Comparison of ENCODE assay signal across 19 cellular contexts in the genomic region with DNA sequence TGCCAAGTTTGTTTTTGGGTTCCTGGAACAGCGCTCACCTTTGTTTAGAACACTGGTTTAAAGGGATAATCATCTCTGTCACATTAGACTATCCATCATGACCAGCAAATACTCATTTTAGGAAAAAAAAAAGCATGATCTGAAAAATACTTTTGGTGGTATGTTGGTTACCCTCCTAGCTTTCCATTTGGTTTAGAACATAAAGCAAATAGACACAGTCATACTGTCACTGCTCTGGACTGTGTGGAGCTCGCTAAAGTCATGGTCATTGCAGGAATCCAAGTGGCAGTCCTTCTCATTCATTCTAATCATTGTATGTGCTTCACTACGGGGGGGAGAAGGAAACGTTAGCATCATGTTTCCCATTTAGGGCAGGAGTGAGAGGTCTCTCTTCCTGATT.
DNase-seq lines count a peak whose midpoint lies in the region; ATAC-seq and TF ChIP-seq lines count a peak whose summit lies in the region.
"Had no signal": no experiment of that assay in that cellular context is flagged by ENCODE, and none has a peak within 500 bp of the region (broad histone marks: within the 10 kb centered on the region; RNA-seq: fewer than 3 reads in every experiment).

No MANE protein-coding gene starts in this region.

- peak overlapping the region; percentile 64; the same call in 1 of the 2 replicates for H3K4me2 ChIP-seq in IMR-90 (ENCODE audit: low read depth, low read length)
- H3K4me2 ChIP-seq: GM23338, KMS-11 had no signal

- TF ChIP-seq RAD21 in IMR-90 (IDR thresholded peaks at IDR 0.05; ENCODE audit: low read length): no peak

- BruUV-seq in IMR-90 (replicated peaks; lab: Mats Ljungman, UMichigan): no TSS peak

- H3K27ac Mint-ChIP-seq in CD4-positive, CD25-positive, alpha-beta regulatory T cell: peak overlapping the region in 2 of 3 donors; percentile 15 to 62
- no peak overlapping the region for H3K27ac Mint-ChIP-seq in stimulated activated effector memory CD8-positive, alpha-beta T cell treated with anti-CD3 and anti-CD28 coated beads, Interleukin-12 subunit alpha, Interleukin-12 subunit beta, amount 100 ng/mL, for 72 hours
- H3K27ac Mint-ChIP-seq: CD8-positive, alpha-beta T cell; GM23338 had no signal

- POLR2A ChIA-PET in IMR-90 (lab: Charles Lee; ENCODE audit: unreplicated experiment): no interaction called here

- ATAC-seq in CD4-positive, CD25-positive, alpha-beta regulatory T cell (ENCODE audit: low read depth in 2 of 2): no peak
- ATAC-seq in IMR-90 (ENCODE audit: low read depth) (peak; percentile 27), GM19035 (IDR thresholded peaks at IDR 0.05; ENCODE audit: unreplicated experiment) (no peak), GM21528 (IDR thresholded peaks at IDR 0.05; ENCODE audit: low FRiP score, unreplicated experiment) (no peak)
- ATAC-seq in stimulated activated effector memory CD8-positive, alpha-beta T cell treated with anti-CD3 and anti-CD28 coated beads, Interleukin-12 subunit alpha, Interleukin-12 subunit beta, amount 100 ng/mL, for 72 hours: peak; percentile 74
- ATAC-seq: CD8-positive, alpha-beta T cell; GM23338; HCT116; Panc1 had no signal

- no peaks in the 10 kb centered on the region for H3K79me1 ChIP-seq in IMR-90 (ENCODE audit: low read depth in 1 of 2, low read length in 2 of 2)

- dilution Hi-C loops in IMR-90 (cut with HindIII; ENCODE audit: low sequenced_read_pairs, unreplicated experiment): no loop called here

- no peak overlapping the region for H2BK20ac ChIP-seq in IMR-90 (ENCODE audit: low read depth, low read length)

- no CpG with 5 or more reads among the region's 4 CpGs for WGBS in IMR-90 (ENCODE audit: extremely low coverage in 2 of 2, insufficient read length in 1 of 2), 2 experiments

- no peaks in the 10 kb centered on the region for H3K27me3 ChIP-seq in CD4-positive, CD25-positive, alpha-beta regulatory T cell (ENCODE audit: control insufficient read depth, insufficient read depth, low read length)
- H3K27me3 ChIP-seq in IMR-90 (ENCODE audit: control insufficient read depth, insufficient read depth, low read length): no peaks in the 10 kb centered on the region
- H3K27me3 ChIP-seq: BE2C had no signal

- H3K9me3 ChIP-seq in CD4-positive, CD25-positive, alpha-beta regulatory T cell (ENCODE audit: control insufficient read depth in 2 of 2, low read length in 2 of 2): no peaks in the 10 kb centered on the region
- no peaks in the 10 kb centered on the region for H3K9me3 ChIP-seq in IMR-90 (ENCODE audit: control insufficient read depth, insufficient read depth, low read length)
- H3K9me3 ChIP-seq: BE2C had no signal

- H3K4ac ChIP-seq in IMR-90 (ENCODE audit: low read depth, low read length): no peak overlapping the region

- H3K9me1 ChIP-seq in IMR-90 (ENCODE audit: insufficient read depth, low read length): peaks cover 2% of the 10 kb centered on the region; the same call in 1 of the 2 replicates

- H3K27me3 Mint-ChIP-seq in CD4-positive, CD25-positive, alpha-beta regulatory T cell: no peaks in the 10 kb centered on the region

- no peak for TF ChIP-seq CTCF in IMR-90 (conservative IDR thresholded peaks at IDR 0.05; ENCODE audit: low read depth, low read length)

- no peaks in the 10 kb centered on the region for H3K9me3 Mint-ChIP-seq in CD4-positive, CD25-positive, alpha-beta regulatory T cell
- H3K9me3 Mint-ChIP-seq in stimulated activated effector memory CD8-positive, alpha-beta T cell treated with anti-CD3 and anti-CD28 coated beads, Interleukin-12 subunit alpha, Interleukin-12 subunit beta, amount 100 ng/mL, for 72 hours: no peaks in the 10 kb centered on the region
- H3K9me3 Mint-ChIP-seq: CD8-positive, alpha-beta T cell; GM23338 had no signal

- no peaks in the 10 kb centered on the region for H3K4me1 ChIP-seq in CD4-positive, CD25-positive, alpha-beta regulatory T cell (ENCODE audit: control insufficient read depth, insufficient read depth, low read length, poor library complexity, severe bottlenecking)
- peaks cover 5% of the 10 kb centered on the region for H3K4me1 ChIP-seq in IMR-90 (ENCODE audit: control insufficient read depth, insufficient read depth, low read length)

- H4K8ac ChIP-seq in IMR-90 (ENCODE audit: low read depth in 2 of 2, low read length in 2 of 2): no peak overlapping the region

- H3K4me3 ChIP-seq in CD4-positive, CD25-positive, alpha-beta regulatory T cell (ENCODE audit: low read depth, low read length): no peak overlapping the region
- no peak overlapping the region for H3K4me3 ChIP-seq in IMR-90 (ENCODE audit: insufficient read depth, low read depth, low read length)
- H3K4me3 ChIP-seq: GM23338 had no signal

- H3K4me3 Mint-ChIP-seq in CD4-positive, CD25-positive, alpha-beta regulatory T cell: peak overlapping the region in 1 of 4 donors; percentile 5
- no peak overlapping the region for H3K4me3 Mint-ChIP-seq in stimulated activated effector memory CD8-positive, alpha-beta T cell treated with anti-CD3 and anti-CD28 coated beads, Interleukin-12 subunit alpha, Interleukin-12 subunit beta, amount 100 ng/mL, for 72 hours
- H3K4me3 Mint-ChIP-seq: CD8-positive, alpha-beta T cell; GM23338 had no signal

- H4K20me1 ChIP-seq in IMR-90 (ENCODE audit: insufficient read depth, low read length): no peaks in the 10 kb centered on the region

- H3K27ac ChIP-seq in CD4-positive, CD25-positive, alpha-beta regulatory T cell (ENCODE audit: insufficient read depth, low read length, poor library complexity, severe bottlenecking): no peak overlapping the region
- no peak overlapping the region for H3K27ac ChIP-seq in IMR-90 (ENCODE audit: insufficient read depth, low read length)
- H3K27ac ChIP-seq: KMS-11 had no signal

- TF ChIP-seq POLR2A in IMR-90 (IDR thresholded peaks at IDR 0.05; ENCODE audit: low read depth, low read length): no peak

- intact Hi-C loops in IMR-90 (cut with micrococcal nuclease): no loop called here

- H3K4me1 Mint-ChIP-seq in CD4-positive, CD25-positive, alpha-beta regulatory T cell: peaks cover 7 to 31% (median 15%) of the 10 kb centered on the region in 4 donors
- peaks cover 50% of the 10 kb centered on the region for H3K4me1 Mint-ChIP-seq in stimulated activated effector memory CD8-positive, alpha-beta T cell treated with anti-CD3 and anti-CD28 coated beads, Interleukin-12 subunit alpha, Interleukin-12 subunit beta, amount 100 ng/mL, for 72 hours
- H3K4me1 Mint-ChIP-seq: GM23338 had no signal

- no peak overlapping the region for H3K14ac ChIP-seq in IMR-90 (replicated peaks; ENCODE audit: low read depth, low read length)

- no peak for DNase-seq in CD4-positive, CD25-positive, alpha-beta regulatory T cell
- DNase-seq in IMR-90 (no peak), inferior parietal cortex (ENCODE audit: extremely low spot score) (peak; percentile 17), NCI-H1417 (lab: John Stamatoyannopoulos, UW) (no peak)
- no peak for DNase-seq in stimulated activated effector memory CD8-positive, alpha-beta T cell treated with anti-CD3 and anti-CD28 coated beads, Interleukin-12 subunit alpha, Interleukin-12 subunit beta, amount 100 ng/mL, for 72 hours (ENCODE audit: low spot score in 2 of 2)
- DNase-seq: BE2C; CD8-positive, alpha-beta T cell; DMS79; NCI-H1048; NCI-H146; NCI-H2107; NCI-H2227 treated with DMSO at 0.1 percent for 48 hours; NCI-H524 treated with DMSO at 0.1 percent for 48 hours had no signal

- H3K18ac ChIP-seq in IMR-90 (ENCODE audit: low read depth, low read length): peak overlapping the region; percentile 81; the same call in 1 of the 2 replicates

- no peak overlapping the region for H2AK9ac ChIP-seq in IMR-90 (replicated peaks; ENCODE audit: low read depth, low read length, poor library complexity)

- H3K36me3 Mint-ChIP-seq in CD4-positive, CD25-positive, alpha-beta regulatory T cell: peaks cover 65% of the 10 kb centered on the region
- peaks cover 82% of the 10 kb centered on the region for H3K36me3 Mint-ChIP-seq in stimulated activated effector memory CD8-positive, alpha-beta T cell treated with anti-CD3 and anti-CD28 coated beads, Interleukin-12 subunit alpha, Interleukin-12 subunit beta, amount 100 ng/mL, for 72 hours

- H3K9ac ChIP-seq in IMR-90 (ENCODE audit: low read depth, low read length): no peak overlapping the region
- H3K9ac ChIP-seq: KMS-11 had no signal

- H2BK120ac ChIP-seq in IMR-90 (ENCODE audit: low read depth, low read length): no peak overlapping the region

- in situ Hi-C loops in IMR-90 (cut with MboI; ENCODE audit: low sequenced_read_pairs): no loop called here

- CTCF ChIA-PET in IMR-90 (lab: Yijun Ruan, JAX): interaction anchor here (1.5 kb wide), 1 partner anchor 13 kb away, joined by 3 read pairs; no protein-coding TSS in a partner anchor

- H2AFZ ChIP-seq in IMR-90 (replicated peaks; ENCODE audit: low read length, poor library complexity): no peak overlapping the region
- H2AFZ ChIP-seq: GM23338 had no signal

- H3K36me3 ChIP-seq in CD4-positive, CD25-positive, alpha-beta regulatory T cell (ENCODE audit: control insufficient read depth, insufficient read depth, low read length): peaks cover 66% of the 10 kb centered on the region
- peaks cover 23% of the 10 kb centered on the region for H3K36me3 ChIP-seq in IMR-90 (ENCODE audit: control insufficient read depth, insufficient read depth, low read length)

- peak overlapping the region; percentile 0 for H2BK5ac ChIP-seq in IMR-90 (ENCODE audit: low read depth, low read length, poor library complexity, severe bottlenecking)

- no peak overlapping the region for H2AK5ac ChIP-seq in IMR-90 (ENCODE audit: low read depth, low read length)

- no peak overlapping the region for H2BK15ac ChIP-seq in IMR-90 (ENCODE audit: low read depth, low read length)

- H3K23ac ChIP-seq in IMR-90 (ENCODE audit: low read depth, low read length): no peak overlapping the region; the same call in 1 of the 2 replicates

- H4K5ac ChIP-seq in IMR-90 (ENCODE audit: low read depth, low read length): no peak overlapping the region; the same call in 1 of the 2 replicates

- no peak overlapping the region for H3K56ac ChIP-seq in IMR-90 (ENCODE audit: extremely low read depth, insufficient read depth, low read length)

- H4K91ac ChIP-seq in IMR-90 (ENCODE audit: insufficient read depth, low read depth, low read length): no peak overlapping the region

TF ChIP-seq in IMR-90, 13 proteins besides CTCF, POLR2A, EP300 and RAD21 (continues in another document):
- TF ChIP-seq RFX5 (IDR thresholded peaks at IDR 0.05; ENCODE audit: low read depth, low read length) (no peak), MXI1 (IDR thresholded peaks at IDR 0.05; ENCODE audit: borderline replicate concordance, low read depth, low read length) (no peak), CHD1 (IDR thresholded peaks at IDR 0.05; ENCODE audit: low read depth, low read length) (no peak)
- TF ChIP-seq, protein P1, sequence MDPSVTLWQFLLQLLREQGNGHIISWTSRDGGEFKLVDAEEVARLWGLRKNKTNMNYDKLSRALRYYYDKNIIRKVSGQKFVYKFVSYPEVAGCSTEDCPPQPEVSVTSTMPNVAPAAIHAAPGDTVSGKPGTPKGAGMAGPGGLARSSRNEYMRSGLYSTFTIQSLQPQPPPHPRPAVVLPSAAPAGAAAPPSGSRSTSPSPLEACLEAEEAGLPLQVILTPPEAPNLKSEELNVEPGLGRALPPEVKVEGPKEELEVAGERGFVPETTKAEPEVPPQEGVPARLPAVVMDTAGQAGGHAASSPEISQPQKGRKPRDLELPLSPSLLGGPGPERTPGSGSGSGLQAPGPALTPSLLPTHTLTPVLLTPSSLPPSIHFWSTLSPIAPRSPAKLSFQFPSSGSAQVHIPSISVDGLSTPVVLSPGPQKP (IDR thresholded peaks at IDR 0.05; ENCODE audit: borderline replicate concordance, low read depth, low read length): no peak

Comparison
In these comparisons a context has a peak if more than half of its experiments do, and no peak if none do; other contexts are left out.
1. ATAC-seq: peak in IMR-90 (single experiment) and stimulated activated effector memory CD8-positive, alpha-beta T cell treated with anti-CD3 and anti-CD28 coated beads, Interleukin-12 subunit alpha, Interleukin-12 subunit beta, amount 100 ng/mL, for 72 hours (single experiment); none in CD4-positive, CD25-positive, alpha-beta regulatory T cell (0 of 2), GM19035 (single experiment) and GM21528 (single experiment).